Comparison of ENCODE assay signal across 24 cellular contexts in genomic region chr5:89597878-89598277, GRCh38.
"Had no signal": no experiment of that assay in that cellular context is flagged by ENCODE, and none has a peak within 500 bp of the region (broad histone marks: within the 10 kb centered on the region; RNA-seq: fewer than 3 reads in every experiment).

No MANE protein-coding gene starts in this region.

- H3K36me3 ChIP-seq: brain microvascular endothelial cell, colonic mucosa, stomach had no signal

- H3K4me3 ChIP-seq: colonic mucosa, lung, smooth muscle cell, stomach had no signal

- H3K9me3 ChIP-seq: colonic mucosa, stomach had no signal

- H3K9me3 Mint-ChIP-seq: activated CD4-positive, alpha-beta T cell treated with anti-CD3 and anti-CD28 coated beads, Interleukin-2, amount 10 ng/mL, durations not matched to agents 7 days and 5 days; activated naive CD4-positive, alpha-beta T cell treated with anti-CD3 and anti-CD28 coated beads, Interleukin-2, amount 10 ng/mL, durations not matched to agents 7 days and 5 days; activated naive CD8-positive, alpha-beta T cell treated with anti-CD3 and anti-CD28 coated beads, Interleukin-2, amount 50 U/mL, for 24 hours; endodermal cell; mesothelial cell of epicardium; nephron had no signal

- ATAC-seq: activated CD8-positive, alpha-beta T cell treated with anti-CD3 and anti-CD28 coated beads, Interleukin-2, amount 10 ng/mL, durations not matched to agents 7 days and 5 days; activated naive CD8-positive, alpha-beta T cell treated with anti-CD3 and anti-CD28 coated beads, Interleukin-2, amount 50 U/mL, for 24 hours; activated T-cell treated with anti-CD3 and anti-CD28 coated beads, Interleukin-2, amount 50 U/mL, for 4 hours; foreskin keratinocyte; left lobe of liver; sciatic nerve had no signal

- DNase-seq: activated CD4-positive, alpha-beta T cell treated with anti-CD3 and anti-CD28 coated beads, Interleukin-2, amount 10 ng/mL, durations not matched to agents 7 days and 5 days; activated CD8-positive, alpha-beta memory T cell treated with anti-CD3 and anti-CD28 coated beads, Interleukin-2, amount 50 U/mL, for 4 hours; activated CD8-positive, alpha-beta T cell treated with anti-CD3 and anti-CD28 coated beads, Interleukin-2, amount 10 ng/mL, durations not matched to agents 7 days and 5 days; activated effector memory CD4-positive, alpha-beta T cell treated with Interleukin-2 at 50 U/mL for 16 hours; activated naive CD4-positive, alpha-beta T cell treated with anti-CD3 and anti-CD28 coated beads, Interleukin-2, amount 10 ng/mL, durations not matched to agents 7 days and 5 days; activated naive CD8-positive, alpha-beta T cell treated with anti-CD3 and anti-CD28 coated beads, Interleukin-2, amount 50 U/mL, for 24 hours; activated T-cell treated with anti-CD3 and anti-CD28 coated beads, Interleukin-2, amount 50 U/mL, for 4 hours; anterior cingulate cortex; brain microvascular endothelial cell; colonic mucosa; endodermal cell; foreskin keratinocyte; glutamatergic neuron; nucleus accumbens; stimulated activated CD4-positive, alpha-beta T cell treated with anti-CD3 and anti-CD28 coated beads, Interleukin-4, amount 100 ng/mL, for 1 hour; stomach; trophoblast cell had no signal

- H3K4me3 Mint-ChIP-seq: activated CD4-positive, alpha-beta T cell treated with anti-CD3 and anti-CD28 coated beads, Interleukin-2, amount 10 ng/mL, durations not matched to agents 7 days and 5 days; activated CD8-positive, alpha-beta T cell treated with anti-CD3 and anti-CD28 coated beads, Interleukin-2, amount 10 ng/mL, durations not matched to agents 7 days and 5 days; activated naive CD4-positive, alpha-beta T cell treated with anti-CD3 and anti-CD28 coated beads, Interleukin-2, amount 10 ng/mL, durations not matched to agents 7 days and 5 days; activated naive CD8-positive, alpha-beta T cell treated with anti-CD3 and anti-CD28 coated beads, Interleukin-2, amount 50 U/mL, for 24 hours; activated T-cell treated with anti-CD3 and anti-CD28 coated beads, Interleukin-2, amount 50 U/mL, for 4 hours; central memory CD8-positive, alpha-beta T cell; endodermal cell; mesothelial cell of epicardium; nephron had no signal

- H3K4me1 ChIP-seq: colonic mucosa, foreskin keratinocyte, stomach had no signal

- H3K27ac ChIP-seq: brain microvascular endothelial cell, colonic mucosa, foreskin keratinocyte, stomach had no signal

- H3K27ac Mint-ChIP-seq: activated CD4-positive, alpha-beta T cell treated with anti-CD3 and anti-CD28 coated beads, Interleukin-2, amount 10 ng/mL, durations not matched to agents 7 days and 5 days; activated CD8-positive, alpha-beta T cell treated with anti-CD3 and anti-CD28 coated beads, Interleukin-2, amount 10 ng/mL, durations not matched to agents 7 days and 5 days; activated naive CD4-positive, alpha-beta T cell treated with anti-CD3 and anti-CD28 coated beads, Interleukin-2, amount 10 ng/mL, durations not matched to agents 7 days and 5 days; activated naive CD8-positive, alpha-beta T cell treated with anti-CD3 and anti-CD28 coated beads, Interleukin-2, amount 50 U/mL, for 24 hours; endodermal cell; mesothelial cell of epicardium; nephron had no signal

- H3K27me3 ChIP-seq: brain microvascular endothelial cell, colonic mucosa, foreskin keratinocyte, stomach had no signal

- H3K27me3 Mint-ChIP-seq: activated CD4-positive, alpha-beta T cell treated with anti-CD3 and anti-CD28 coated beads, Interleukin-2, amount 10 ng/mL, durations not matched to agents 7 days and 5 days; activated naive CD4-positive, alpha-beta T cell treated with anti-CD3 and anti-CD28 coated beads, Interleukin-2, amount 10 ng/mL, durations not matched to agents 7 days and 5 days; activated naive CD8-positive, alpha-beta T cell treated with anti-CD3 and anti-CD28 coated beads, Interleukin-2, amount 50 U/mL, for 24 hours; central memory CD8-positive, alpha-beta T cell had no signal

- H3K4me1 Mint-ChIP-seq: activated CD4-positive, alpha-beta T cell treated with anti-CD3 and anti-CD28 coated beads, Interleukin-2, amount 10 ng/mL, durations not matched to agents 7 days and 5 days; activated naive CD4-positive, alpha-beta T cell treated with anti-CD3 and anti-CD28 coated beads, Interleukin-2, amount 10 ng/mL, durations not matched to agents 7 days and 5 days; activated naive CD8-positive, alpha-beta T cell treated with anti-CD3 and anti-CD28 coated beads, Interleukin-2, amount 50 U/mL, for 24 hours; central memory CD8-positive, alpha-beta T cell; mesothelial cell of epicardium; nephron had no signal

- H3K36me3 Mint-ChIP-seq: activated naive CD4-positive, alpha-beta T cell treated with anti-CD3 and anti-CD28 coated beads, Interleukin-2, amount 10 ng/mL, durations not matched to agents 7 days and 5 days; mesothelial cell of epicardium had no signal

- H3K4me2 ChIP-seq: smooth muscle cell had no signal
